ENCODE assay signal across 21 cellular contexts in the genomic region with DNA sequence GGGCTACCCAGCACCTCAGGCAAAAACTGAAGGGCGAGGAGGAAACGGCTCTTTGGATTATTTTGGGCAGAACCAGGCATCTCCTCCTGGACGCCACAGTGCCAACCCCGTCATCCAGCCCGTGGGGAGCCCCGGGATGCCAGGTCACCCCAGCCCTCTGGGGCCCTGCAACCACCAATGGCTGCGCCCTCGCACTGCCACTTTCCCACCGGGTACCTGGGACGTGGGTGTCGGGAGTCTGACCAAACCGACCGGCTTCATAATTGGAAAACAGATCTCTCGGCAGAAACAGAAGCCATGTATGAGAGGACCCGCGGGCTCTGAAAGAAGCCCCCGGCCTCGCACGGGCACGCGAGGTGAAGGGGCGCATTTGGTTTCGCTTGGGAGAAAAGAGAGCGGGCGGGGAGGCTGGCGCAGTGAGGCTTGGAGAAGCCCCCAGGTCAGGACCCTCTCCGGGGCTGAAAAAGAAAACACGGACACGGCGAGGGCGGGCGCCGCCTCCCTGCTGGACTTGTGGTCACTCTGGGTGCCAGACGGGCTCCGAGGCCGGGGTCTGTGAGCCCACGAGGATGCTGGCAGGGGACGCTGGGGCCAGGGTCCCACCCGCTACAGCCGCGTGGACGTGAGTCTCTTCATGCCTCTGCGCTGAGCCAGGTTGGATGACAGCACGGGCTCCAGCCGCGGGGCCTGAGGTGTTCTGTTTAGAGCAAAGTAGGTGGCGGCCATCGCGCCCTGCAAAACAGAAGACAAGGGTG. TPM values are rescaled to one million over a fixed set of nuclear protein-coding genes. Genes with fewer than 3 reads are reported as not detected.
DNase-seq lines count a peak whose midpoint lies in the region; TF ChIP-seq lines count a peak whose summit lies in the region.
"Had no signal": no experiment of that assay in that cellular context is flagged by ENCODE, and none has a peak within 500 bp of the region (broad histone marks: within the 10 kb centered on the region; RNA-seq: fewer than 3 reads in every experiment).

No MANE protein-coding gene starts in this region.

- H3K27ac ChIP-seq in left ventricle myocardium inferior (replicated peaks) (no peak overlapping the region), sigmoid colon (no peak overlapping the region), A673 (ENCODE audit: low read depth, low read length, poor library complexity, severe bottlenecking) (no peak overlapping the region)
- H3K27ac ChIP-seq: gastroesophageal sphincter, GM23248, SJCRH30, stomach, transverse colon had no signal

- BruUV-seq in A673 (replicated peaks; lab: Mats Ljungman, UMichigan): no TSS peak

- no peak for TF ChIP-seq EP300 in sigmoid colon (IDR thresholded peaks at IDR 0.05)

- TF ChIP-seq CTCF in left ventricle myocardium inferior (IDR thresholded peaks at IDR 0.05; ENCODE audit: borderline replicate concordance) (no peak), sigmoid colon (IDR thresholded peaks at IDR 0.05) (no peak), A673 (conservative IDR thresholded peaks at IDR 0.05; ENCODE audit: low read depth, low read length) (no peak)

- CTCF ChIA-PET in A673 (lab: Charles Lee): no interaction called here

- peaks cover 19% of the 10 kb centered on the region for H3K36me3 Mint-ChIP-seq in T-helper 2 cell treated with Interferon-gamma antibody and Interleukin-4, amounts not matched to agents 5 μg/mL and 100 μg/mL, for 36 hours (ENCODE audit: low read depth)
- H3K36me3 Mint-ChIP-seq in activated naive CD8-positive, alpha-beta T cell treated with anti-CD3 and anti-CD28 coated beads for 36 hours: peaks cover 19% of the 10 kb centered on the region

- H3K27me3 Mint-ChIP-seq in T-helper 2 cell treated with Interferon-gamma antibody and Interleukin-4, amounts not matched to agents 5 μg/mL and 100 μg/mL, for 36 hours (ENCODE audit: low read depth): no peaks in the 10 kb centered on the region
- no peaks in the 10 kb centered on the region for H3K27me3 Mint-ChIP-seq in activated naive CD8-positive, alpha-beta T cell treated with anti-CD3 and anti-CD28 coated beads for 36 hours

- H3K4me1 ChIP-seq in left ventricle myocardium inferior (no peaks in the 10 kb centered on the region), sigmoid colon (no peaks in the 10 kb centered on the region), A673 (ENCODE audit: insufficient read depth, low read length, poor library complexity, severe bottlenecking) (no peaks in the 10 kb centered on the region)
- H3K4me1 ChIP-seq: gastroesophageal sphincter, transverse colon had no signal

- no peaks in the 10 kb centered on the region for H3K27me3 ChIP-seq in left ventricle myocardium inferior (ENCODE audit: low read depth)
- no peaks in the 10 kb centered on the region for H3K27me3 ChIP-seq in sigmoid colon
- no peaks in the 10 kb centered on the region for H3K27me3 ChIP-seq in A673 (replicated peaks; ENCODE audit: insufficient read depth, low read depth, low read length, poor library complexity)
- H3K27me3 ChIP-seq: gastroesophageal sphincter, SJCRH30, stomach, transverse colon had no signal

- DNase-seq in T-helper 2 cell treated with Interferon-gamma antibody and Interleukin-4, amounts not matched to agents 5 μg/mL and 100 μg/mL, for 36 hours (ENCODE audit: low spot score): no peak
- DNase-seq in T-helper 2 cell (no peak), cardiac septum (ENCODE audit: low spot score) (peak; percentile 57), left ventricle myocardium inferior (no peak), sigmoid colon (peak; percentile 64), A673 (ENCODE audit: low spot score) (no peak), NOMO-1 treated with dmso at 0.1 percent for 144 hours (lab: John Stamatoyannopoulos, UW; ENCODE audit: unreplicated experiment) (no peak)
- DNase-seq in activated naive CD8-positive, alpha-beta T cell treated with anti-CD3 and anti-CD28 coated beads for 36 hours: no peak
- DNase-seq: 8988T, DMS153, GM23248, hippocampal formation, KBM-7, mesenchymal stem cell, NCI-H1436, NCI-H2107, NCI-H748 treated with DMSO at 0.1 percent for 48 hours, SJCRH30, stomach, transverse colon had no signal

- peaks cover 19% of the 10 kb centered on the region for H3K9me3 Mint-ChIP-seq in T-helper 2 cell treated with Interferon-gamma antibody and Interleukin-4, amounts not matched to agents 5 μg/mL and 100 μg/mL, for 36 hours
- H3K9me3 Mint-ChIP-seq in activated naive CD8-positive, alpha-beta T cell treated with anti-CD3 and anti-CD28 coated beads for 36 hours: peaks cover 13% of the 10 kb centered on the region

- H3K4me3 ChIP-seq in left ventricle myocardium inferior (no peak overlapping the region), sigmoid colon (no peak overlapping the region), A673 (ENCODE audit: low read depth, low read length, poor library complexity, severe bottlenecking) (no peak overlapping the region)
- H3K4me3 ChIP-seq: gastroesophageal sphincter, GM23248, SJCRH30, stomach, transverse colon had no signal

- intact Hi-C loops in cardiac septum (cut with DNase I) (no loop called here), left ventricle myocardium inferior (cut with micrococcal nuclease) (no loop called here), sigmoid colon (cut with DNase I) (no loop called here), A673 (cut with micrococcal nuclease; ENCODE audit: unreplicated experiment) (no loop called here)

- peaks cover 41% of the 10 kb centered on the region for H3K4me1 Mint-ChIP-seq in T-helper 2 cell treated with Interferon-gamma antibody and Interleukin-4, amounts not matched to agents 5 μg/mL and 100 μg/mL, for 36 hours (ENCODE audit: low read depth)
- peaks cover 59% of the 10 kb centered on the region for H3K4me1 Mint-ChIP-seq in activated naive CD8-positive, alpha-beta T cell treated with anti-CD3 and anti-CD28 coated beads for 36 hours

- H3K9me3 ChIP-seq in left ventricle myocardium inferior (replicated peaks) (no peaks in the 10 kb centered on the region), sigmoid colon (no peaks in the 10 kb centered on the region), A673 (ENCODE audit: low read depth, low read length, poor library complexity, severe bottlenecking) (no peaks in the 10 kb centered on the region)
- H3K9me3 ChIP-seq: gastroesophageal sphincter, SJCRH30, stomach, transverse colon had no signal

- POLR2A ChIA-PET in A673 (lab: Charles Lee; ENCODE audit: low non-redundant PET): no interaction called here

- H3K4me3 Mint-ChIP-seq in T-helper 2 cell treated with Interferon-gamma antibody and Interleukin-4, amounts not matched to agents 5 μg/mL and 100 μg/mL, for 36 hours: peak overlapping the region; percentile 37
- H3K4me3 Mint-ChIP-seq in activated naive CD8-positive, alpha-beta T cell treated with anti-CD3 and anti-CD28 coated beads for 36 hours: peak overlapping the region; percentile 33

- H3K27ac Mint-ChIP-seq in T-helper 2 cell treated with Interferon-gamma antibody and Interleukin-4, amounts not matched to agents 5 μg/mL and 100 μg/mL, for 36 hours: no peak overlapping the region
- no peak overlapping the region for H3K27ac Mint-ChIP-seq in activated naive CD8-positive, alpha-beta T cell treated with anti-CD3 and anti-CD28 coated beads for 36 hours

- TF ChIP-seq POLR2A in sigmoid colon (IDR thresholded peaks at IDR 0.05): no peak

- H3K36me3 ChIP-seq in left ventricle myocardium inferior: peaks cover 63% of the 10 kb centered on the region
- H3K36me3 ChIP-seq in sigmoid colon: peaks cover 0 to 32% (median 3%) of the 10 kb centered on the region in 4 donors
- no peaks in the 10 kb centered on the region for H3K36me3 ChIP-seq in A673 (ENCODE audit: insufficient read depth, low read length, poor library complexity, severe bottlenecking)
- H3K36me3 ChIP-seq: SJCRH30, transverse colon had no signal

- WGBS in sigmoid colon, 2 donors: 94 to 95% methylated on average over 49 of the region's 49 CpGs

RNA-seq across cellular contexts. Expression of a gene that starts 29.6 kb away (rescaled TPM):
- total RNA-seq in cardiac septum: 396 TPM
- total RNA-seq in left ventricle myocardium inferior: 531 TPM
- total RNA-seq in activated naive CD8-positive, alpha-beta T cell treated with anti-CD3 and anti-CD28 coated beads for 36 hours: 10 to 100 TPM; 22.2 to 25.2 TPM
- total RNA-seq in sigmoid colon: 10 to 100 TPM; 52.9 to 82.0 (median 78.3) TPM
- polyA plus RNA-seq in sigmoid colon: 100 to 1,000 TPM; 116 to 310 (median 161) TPM
- total RNA-seq in A673 (2021): 34.9 and 35.9 TPM in 2 replicates

Comparison
In these comparisons a context has a peak if more than half of its experiments do, and no peak if none do; other contexts are left out.
1. DNase-seq: peak in cardiac septum (single experiment) and sigmoid colon (single experiment); none in T-helper 2 cell treated with Interferon-gamma antibody and Interleukin-4, amounts not matched to agents 5 μg/mL and 100 μg/mL, for 36 hours (single experiment), T-helper 2 cell (0 of 5), left ventricle myocardium inferior (single experiment), activated naive CD8-positive, alpha-beta T cell treated with anti-CD3 and anti-CD28 coated beads for 36 hours (single experiment), A673 (single experiment) and NOMO-1 treated with dmso at 0.1 percent for 144 hours (single experiment).